ENCODE assay signal across 8 cellular contexts in the genomic region with DNA sequence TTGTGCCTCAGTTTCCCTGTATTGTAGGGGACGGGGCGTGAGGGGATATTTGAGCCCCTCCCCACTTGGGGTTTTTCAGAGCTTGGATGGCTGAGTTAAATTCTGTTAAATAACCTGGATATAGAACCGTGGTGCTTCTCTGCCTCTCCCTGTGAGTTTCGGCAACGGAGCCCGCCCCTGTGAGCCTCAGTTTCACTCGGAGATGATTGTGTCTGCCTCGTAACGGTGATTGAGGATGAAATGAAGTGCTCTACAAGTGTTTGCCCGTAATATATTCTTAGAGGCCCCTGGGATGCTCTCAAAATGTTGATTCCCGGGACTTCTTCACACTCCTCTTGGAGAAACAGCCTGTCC. TPM values are rescaled to one million over a fixed set of nuclear protein-coding genes. Genes with fewer than 3 reads are reported as not detected.
DNase-seq lines count a peak whose midpoint lies in the region; ATAC-seq, FAIRE-seq and TF ChIP-seq lines count a peak whose summit lies in the region.

No MANE protein-coding gene starts in this region.

- ATAC-seq in lower lobe of right lung (peak in 1 of 2 donors; percentile 29), upper lobe of right lung (no peak)

- intact Hi-C loops in lower lobe of right lung (cut with DNase I) (no loop called here), upper lobe of right lung (cut with DNase I) (no loop called here)

- in situ Hi-C loops in astrocyte of the spinal cord (cut with HindIII; ENCODE audit: low sequenced_read_pairs), result no loop called here

- H3K4me1 ChIP-seq in lower lobe of right lung (peaks cover 14% of the 10 kb centered on the region), upper lobe of right lung (peaks cover 5% of the 10 kb centered on the region)

- H3K9me3 ChIP-seq in lower lobe of right lung (no peaks in the 10 kb centered on the region), upper lobe of right lung (no peaks in the 10 kb centered on the region)

- TF ChIP-seq CTCF in astrocyte of the spinal cord (IDR thresholded peaks at IDR 0.05; ENCODE audit: low read depth, low read length) (no peak), lower lobe of right lung (IDR thresholded peaks at IDR 0.05) (no peak), upper lobe of right lung (IDR thresholded peaks at IDR 0.05) (no peak)

- no peak for FAIRE-seq in frontal cortex (lab: Jason Lieb, UNC)

- H3K36me3 ChIP-seq in lower lobe of right lung (peaks cover 14% of the 10 kb centered on the region), upper lobe of right lung (peaks cover 15% of the 10 kb centered on the region)

- DNase-seq in stimulated activated CD4-positive, alpha-beta T cell treated with anti-CD3 and anti-CD28 coated beads, Interleukin-4, amount 100 ng/mL, for 1 hour, result peak; percentile 26
- no peak for DNase-seq in stimulated activated CD4-positive, alpha-beta T cell treated with anti-CD3 and anti-CD28 coated beads, Interleukin-12 subunit alpha, Interleukin-12 subunit beta, amount 100 ng/mL, for 4 hours
- DNase-seq in astrocyte of the spinal cord (ENCODE audit: low read depth, low spot score) (peak; percentile 9), lower lobe of right lung (no peak), upper lobe of right lung (no peak), frontal cortex (ENCODE audit: low spot score in 2 of 2) (no peak), NCI-H748 treated with DMSO at 0.1 percent for 48 hours (lab: John Stamatoyannopoulos, UW) (no peak)
- no peak for DNase-seq in stimulated activated CD8-positive, alpha-beta memory T cell treated with anti-CD3 and anti-CD28 coated beads, Interleukin-4, amount 100 ng/mL, for 48 hours

- H3K27me3 ChIP-seq in lower lobe of right lung (ENCODE audit: low read depth) (no peaks in the 10 kb centered on the region), upper lobe of right lung (no peaks in the 10 kb centered on the region)

- H3K4me3 ChIP-seq in astrocyte of the spinal cord (ENCODE audit: low read depth, low read length) (peak overlapping the region; percentile 100), lower lobe of right lung (peak overlapping the region; percentile 93), upper lobe of right lung (peak overlapping the region; percentile 92)

- H3K27ac ChIP-seq in lower lobe of right lung (peak overlapping the region; percentile 96), upper lobe of right lung (peak overlapping the region; percentile 91)

RNA-seq across cellular contexts. Expression of a gene that starts 0.5 kb away (rescaled TPM):
- total RNA-seq in lower lobe of right lung, result 71.9 TPM
- 68.3 TPM for total RNA-seq in upper lobe of right lung
- 14.7 TPM for total RNA-seq in frontal cortex

RNA-seq across cellular contexts. Expression of a gene that starts 13.5 kb away (rescaled TPM):
- total RNA-seq in lower lobe of right lung (884 TPM), upper lobe of right lung (840 TPM), frontal cortex (742 TPM)

RNA-seq across cellular contexts. Expression of a gene that starts 14.8 kb away (rescaled TPM):
- total RNA-seq in lower lobe of right lung, result 195 TPM
- 201 TPM for total RNA-seq in upper lobe of right lung
- 178 TPM for total RNA-seq in frontal cortex

RNA-seq across cellular contexts. Expression of a gene that starts 30.4 kb away (rescaled TPM):
- total RNA-seq in lower lobe of right lung, result 60.4 TPM
- total RNA-seq in upper lobe of right lung, result 57.1 TPM
- total RNA-seq in frontal cortex, result 17.1 TPM

RNA-seq across cellular contexts. Expression of a gene that starts 36.3 kb away (rescaled TPM):
- total RNA-seq in lower lobe of right lung (19.7 TPM), upper lobe of right lung (17.7 TPM), frontal cortex (7.7 TPM)

Comparison
In these comparisons a context has a peak if more than half of its experiments do, and no peak if none do; other contexts are left out.
1. DNase-seq: peak in stimulated activated CD4-positive, alpha-beta T cell treated with anti-CD3 and anti-CD28 coated beads, Interleukin-4, amount 100 ng/mL, for 1 hour (single experiment) and astrocyte of the spinal cord (single experiment); none in stimulated activated CD4-positive, alpha-beta T cell treated with anti-CD3 and anti-CD28 coated beads, Interleukin-12 subunit alpha, Interleukin-12 subunit beta, amount 100 ng/mL, for 4 hours (single experiment), lower lobe of right lung (single experiment), upper lobe of right lung (single experiment), frontal cortex (0 of 2), NCI-H748 treated with DMSO at 0.1 percent for 48 hours (single experiment) and stimulated activated CD8-positive, alpha-beta memory T cell treated with anti-CD3 and anti-CD28 coated beads, Interleukin-4, amount 100 ng/mL, for 48 hours (single experiment).
2. Peak in every context shown above with its lines, with median percentiles within 50 percentile points of each other: H3K4me3 ChIP-seq.